Comparison of ENCODE assay signal across 9 cellular contexts in genomic region chr7:31735991-31736982, GRCh38. TPM values are rescaled to one million over a fixed set of nuclear protein-coding genes. Genes with fewer than 3 reads are reported as not detected.
A peak's percentile ranks its signal among the peaks of the same experiment; 100 is the strongest.
DNase-seq lines count a peak whose midpoint lies in the region; ATAC-seq and TF ChIP-seq lines count a peak whose summit lies in the region.
"Had no signal": no experiment of that assay in that cellular context is flagged by ENCODE, and none has a peak within 500 bp of the region (broad histone marks: within the 10 kb centered on the region; RNA-seq: fewer than 3 reads in every experiment).

No MANE protein-coding gene starts in this region.

- no peaks in the 10 kb centered on the region for H3K27me3 ChIP-seq in PC-3 (ENCODE audit: low read length)
- H3K27me3 ChIP-seq in right lobe of liver: no peaks in the 10 kb centered on the region
- H3K27me3 ChIP-seq in upper lobe of right lung: no peaks in the 10 kb centered on the region

- CTCF ChIA-PET in PC-3 (lab: Charles Lee): no interaction called here

- DNase-seq in AG09319 (ENCODE audit: extremely low read depth, low read depth) (peak; percentile 11), LoVo (ENCODE audit: low spot score) (peak; percentile 68), PC-3 (peak; percentile 79), dedifferentiated amniotic fluid mesenchymal stem cell (ENCODE audit: extremely low spot score) (peak; percentile 72), right lobe of liver (peak in 2 of 3 donors; percentile 32 to 57), upper lobe of right lung (no peak), NCI-H1048 (lab: John Stamatoyannopoulos, UW) (no peak)

- H3K4me1 ChIP-seq in PC-3 (ENCODE audit: insufficient read depth, low read length): no peaks in the 10 kb centered on the region
- H3K4me1 ChIP-seq in right lobe of liver: no peaks in the 10 kb centered on the region
- H3K4me1 ChIP-seq in upper lobe of right lung: no peaks in the 10 kb centered on the region

- H3K4me2 ChIP-seq in PC-3 (ENCODE audit: low read length): no peak overlapping the region

- H3F3A ChIP-seq in PC-3 (ENCODE audit: low read length, unreplicated experiment): no peaks in the 10 kb centered on the region

- no peak overlapping the region for H3K27ac ChIP-seq in PC-3 (ENCODE audit: low read length)
- H3K27ac ChIP-seq in right lobe of liver: no peak overlapping the region
- H3K27ac ChIP-seq in upper lobe of right lung: no peak overlapping the region
- H3K27ac ChIP-seq: skin epidermis had no signal

- WGBS in right lobe of liver (ENCODE audit: insufficient coverage, low coverage, low lambda C conversion rate, missing lambda C conversion rate): 45% methylated on average over 11 of the region's 11 CpGs

- no TSS peak for BruUV-seq in PC-3 (replicated peaks; lab: Mats Ljungman, UMichigan)

- peak; percentile 95 for ATAC-seq in PC-3
- ATAC-seq in right lobe of liver: peak; percentile 84 to 95 (median 92)
- ATAC-seq in upper lobe of right lung: peak; percentile 93

- H3K79me2 ChIP-seq in PC-3 (ENCODE audit: low read length): no peaks in the 10 kb centered on the region

- H3K4me3 ChIP-seq in GM12875 (ENCODE audit: low read depth, low read length) (no peak overlapping the region), PC-3 (ENCODE audit: low read length) (no peak overlapping the region), right lobe of liver (no peak overlapping the region), upper lobe of right lung (no peak overlapping the region)
- H3K4me3 ChIP-seq: skin epidermis had no signal

- H4K20me1 ChIP-seq in PC-3 (ENCODE audit: low read length): no peaks in the 10 kb centered on the region

- TF ChIP-seq POLR2A in right lobe of liver (IDR thresholded peaks at IDR 0.05): no peak

- H3K36me3 ChIP-seq in PC-3 (ENCODE audit: low read depth, low read length) (no peaks in the 10 kb centered on the region), right lobe of liver (no peaks in the 10 kb centered on the region), upper lobe of right lung (no peaks in the 10 kb centered on the region)

- no peaks in the 10 kb centered on the region for H3K9me3 ChIP-seq in PC-3 (ENCODE audit: low read length)
- H3K9me3 ChIP-seq in right lobe of liver: no peaks in the 10 kb centered on the region
- H3K9me3 ChIP-seq in upper lobe of right lung: no peaks in the 10 kb centered on the region

- no peak overlapping the region for H2AFZ ChIP-seq in PC-3 (ENCODE audit: low read length)

- no peaks in the 10 kb centered on the region for H3K9me2 ChIP-seq in PC-3 (replicated peaks; ENCODE audit: low read length)

- TF ChIP-seq CTCF in AG09319 (IDR thresholded peaks at IDR 0.05; ENCODE audit: low read depth, low read length) (peak; percentile 85), GM12875 (IDR thresholded peaks at IDR 0.05; ENCODE audit: borderline replicate concordance, insufficient read depth, low read depth, low read length) (peak; percentile 80), PC-3 (conservative IDR thresholded peaks at IDR 0.05; ENCODE audit: low read depth, low read length) (peak; percentile 84), right lobe of liver (IDR thresholded peaks at IDR 0.05) (peak; percentile 76 to 84 (median 78)), upper lobe of right lung (IDR thresholded peaks at IDR 0.05) (peak; percentile 87)

- POLR2A ChIA-PET in PC-3 (lab: Charles Lee; ENCODE audit: unreplicated experiment): no interaction called here

- intact Hi-C loops in PC-3 (cut with micrococcal nuclease) (loop anchor here (1.0 to 10.0 kb wide), 5 partner anchors 88 to 602 kb away; no protein-coding TSS in a partner anchor), right lobe of liver (cut with DNase I) (no loop called here), upper lobe of right lung (cut with DNase I) (loop anchor here (10.0 kb wide), 1 partner anchor 291 kb away; no protein-coding TSS in a partner anchor)

- H3K9ac ChIP-seq in PC-3 (ENCODE audit: low read length): no peak overlapping the region

RNA-seq across cellular contexts. Expression of gene PPP1R17, which starts 49.3 kb away (rescaled TPM):
- total RNA-seq in PC-3 (2014; rRNA removed) (not detected in 2 replicates), right lobe of liver (not detected), upper lobe of right lung (not detected)

Comparison
In these comparisons a context has a peak if more than half of its experiments do, and no peak if none do; other contexts are left out.
1. DNase-seq: peak in AG09319 (single experiment), LoVo (single experiment), PC-3 (single experiment), dedifferentiated amniotic fluid mesenchymal stem cell (single experiment) and right lobe of liver (2 of 3); none in upper lobe of right lung (single experiment) and NCI-H1048 (single experiment).
2. intact Hi-C loops: an anchor here in PC-3 (1.0 to 10.0 kb wide) and upper lobe of right lung (10.0 kb wide); none called in right lobe of liver.
3. Peak in every context shown above with its lines, with median percentiles within 50 percentile points of each other: CTCF ChIP-seq and ATAC-seq.